24 cellular contexts compared by ENCODE assay signal in genomic region chr14:104293231-104293841, GRCh38.
DNase-seq lines count a peak whose midpoint lies in the region; ATAC-seq and TF ChIP-seq lines count a peak whose summit lies in the region.
"Had no signal": no experiment of that assay in that cellular context is flagged by ENCODE, and none has a peak within 500 bp of the region (broad histone marks: within the 10 kb centered on the region; RNA-seq: fewer than 3 reads in every experiment).

No MANE protein-coding gene starts in this region.

- no peak overlapping the region for H2AFZ ChIP-seq in osteoblast (ENCODE audit: low read length)

- no peak overlapping the region for H3K27ac Mint-ChIP-seq in activated T-helper 17 cell treated with anti-CD3 and anti-CD28 coated beads, Interleukin-2, amount 50 U/mL, for 72 hours
- H3K27ac Mint-ChIP-seq: dendritic cell treated with granulocyte-macrophage colony-stimulating factor and Interleukin-4, amounts not matched to agents 40 ng/mL and 50 ng/mL, for 4 days; immature natural killer cell; naive B cell had no signal

- H3K36me3 Mint-ChIP-seq in activated T-helper 17 cell treated with anti-CD3 and anti-CD28 coated beads, Interleukin-2, amount 50 U/mL, for 72 hours (ENCODE audit: low read depth), result no peaks in the 10 kb centered on the region
- H3K36me3 Mint-ChIP-seq: immature natural killer cell, naive B cell had no signal

- H3K4me1 Mint-ChIP-seq in activated T-helper 17 cell treated with anti-CD3 and anti-CD28 coated beads, Interleukin-2, amount 50 U/mL, for 72 hours, result no peaks in the 10 kb centered on the region
- H3K4me1 Mint-ChIP-seq: immature natural killer cell had no signal

- H3K4me1 ChIP-seq in BLaER1, result peaks cover 48% of the 10 kb centered on the region
- no peaks in the 10 kb centered on the region for H3K4me1 ChIP-seq in HEK293 (ENCODE audit: control insufficient read depth, insufficient read depth, low read length)
- H3K4me1 ChIP-seq in osteoblast (ENCODE audit: insufficient read depth, low read length), result no peaks in the 10 kb centered on the region
- H3K4me1 ChIP-seq: breast epithelium, thyroid gland had no signal

- no peaks in the 10 kb centered on the region for H3K9me3 ChIP-seq in BLaER1
- H3K9me3 ChIP-seq in HEK293 (ENCODE audit: control insufficient read depth, insufficient read depth, low read depth, low read length), result no peaks in the 10 kb centered on the region
- no peaks in the 10 kb centered on the region for H3K9me3 ChIP-seq in osteoblast (ENCODE audit: low read depth, low read length)
- H3K9me3 ChIP-seq: breast epithelium, heart right ventricle, thyroid gland had no signal

- no peaks in the 10 kb centered on the region for H3K9me3 Mint-ChIP-seq in activated T-helper 17 cell treated with anti-CD3 and anti-CD28 coated beads, Interleukin-2, amount 50 U/mL, for 72 hours
- H3K9me3 Mint-ChIP-seq: immature natural killer cell had no signal

- DNase-seq in left cardiac atrium (peak; percentile 3), osteoblast (ENCODE audit: insufficient read length, low spot score, missing footprints) (peak; percentile 81), NCI-H1694 (lab: John Stamatoyannopoulos, UW) (no peak), NCI-H226 (no peak)
- DNase-seq: activated T-cell treated with anti-CD3 and anti-CD28 coated beads, Interleukin-2, amount 50 U/mL, for 48 hours; GOT3; immature natural killer cell; naive B cell; NCI-H187 treated with DMSO at 0.1 percent for 48 hours; NCI-H345; NK-92 treated with Interleukin-12 subunit alpha and Interleukin-12 subunit beta, amount 100 ng/mL, for 24 hours; stimulated activated naive CD4-positive, alpha-beta T cell treated with Interleukin-2 at 50 U/mL for 16 hours; T-helper 9 cell; thyroid gland had no signal

- POLR2A ChIA-PET in HEK293 (lab: Yijun Ruan, JAX), result no interaction called here

- H3K4me3 ChIP-seq in BLaER1, result no peak overlapping the region
- H3K4me3 ChIP-seq in HEK293 (ENCODE audit: low read depth, low read length), result no peak overlapping the region
- H3K4me3 ChIP-seq in osteoblast (ENCODE audit: insufficient read depth, low read length), result no peak overlapping the region
- H3K4me3 ChIP-seq: breast epithelium, heart right ventricle, skin epidermis, thyroid gland had no signal

- intact Hi-C loops in left cardiac atrium (cut with DNase I), result no loop called here

- no peak overlapping the region for H3K4me3 Mint-ChIP-seq in activated T-helper 17 cell treated with anti-CD3 and anti-CD28 coated beads, Interleukin-2, amount 50 U/mL, for 72 hours
- H3K4me3 Mint-ChIP-seq: dendritic cell treated with granulocyte-macrophage colony-stimulating factor and Interleukin-4, amounts not matched to agents 40 ng/mL and 50 ng/mL, for 4 days; immature natural killer cell; naive B cell had no signal

- no peaks in the 10 kb centered on the region for H3K27me3 ChIP-seq in BLaER1
- H3K27me3 ChIP-seq in osteoblast (ENCODE audit: insufficient read depth, low read length), result no peaks in the 10 kb centered on the region
- H3K27me3 ChIP-seq: thyroid gland had no signal

- H3K79me2 ChIP-seq in osteoblast (ENCODE audit: insufficient read depth, low read length), result no peaks in the 10 kb centered on the region

- H4K20me1 ChIP-seq in BLaER1 (no peaks in the 10 kb centered on the region), osteoblast (ENCODE audit: insufficient read depth, low read length) (no peaks in the 10 kb centered on the region)

- no peak overlapping the region for H3K9ac ChIP-seq in BLaER1
- H3K9ac ChIP-seq: KMS-11 had no signal

- CTCF ChIA-PET in HEK293 (lab: Yijun Ruan, JAX), result no interaction called here

- H3K27me3 Mint-ChIP-seq in activated T-helper 17 cell treated with anti-CD3 and anti-CD28 coated beads, Interleukin-2, amount 50 U/mL, for 72 hours, result no peaks in the 10 kb centered on the region
- H3K27me3 Mint-ChIP-seq: dendritic cell treated with granulocyte-macrophage colony-stimulating factor and Interleukin-4, amounts not matched to agents 40 ng/mL and 50 ng/mL, for 4 days had no signal

- no peak for ATAC-seq in left cardiac atrium
- no peak for ATAC-seq in activated T-helper 17 cell treated with anti-CD3 and anti-CD28 coated beads, Interleukin-2, amount 50 U/mL, for 72 hours (replicated peaks)
- ATAC-seq in HG03565 (IDR thresholded peaks at IDR 0.05; ENCODE audit: unreplicated experiment), result no peak
- ATAC-seq: activated CD4-positive, CD25-positive, alpha-beta regulatory T cell treated with anti-CD3 and anti-CD28 coated beads, Interleukin-2, amount 50 U/mL, for 24 hours had no signal

- H3K27ac ChIP-seq in BLaER1, result no peak overlapping the region
- no peak overlapping the region for H3K27ac ChIP-seq in HEK293 (ENCODE audit: extremely low read depth, low read depth, low read length)
- no peak overlapping the region for H3K27ac ChIP-seq in osteoblast (ENCODE audit: low read depth, low read length)
- H3K27ac ChIP-seq: breast epithelium, heart right ventricle, KMS-11, skin epidermis, thyroid gland had no signal

- TF ChIP-seq CTCF in HEK293 (tag by site-specific recombination; IDR thresholded peaks at IDR 0.05) (no peak), osteoblast (IDR thresholded peaks at IDR 0.05; ENCODE audit: extremely low read depth, low read depth, low read length) (no peak)

- H3K4me2 ChIP-seq in BLaER1, result peak overlapping the region; percentile 78
- no peak overlapping the region for H3K4me2 ChIP-seq in osteoblast (ENCODE audit: insufficient read depth, low read length)
- H3K4me2 ChIP-seq: KMS-11 had no signal

- H3K36me3 ChIP-seq in BLaER1, result no peaks in the 10 kb centered on the region
- no peaks in the 10 kb centered on the region for H3K36me3 ChIP-seq in HEK293 (ENCODE audit: control insufficient read depth in 2 of 2, insufficient read depth in 1 of 2, low read length in 2 of 2)
- no peaks in the 10 kb centered on the region for H3K36me3 ChIP-seq in osteoblast (ENCODE audit: insufficient read depth, low read length)
- H3K36me3 ChIP-seq: breast epithelium, heart right ventricle, thyroid gland had no signal

TF ChIP-seq in HEK293, 187 proteins besides CTCF, POLR2A, EP300 and RAD21:
- peak; percentile 43; the same call in 1 of the 2 replicates for TF ChIP-seq ZBTB17 (tag by site-specific recombination; IDR thresholded peaks at IDR 0.05)
- no peak for TF ChIP-seq ZNF558 (tag by site-specific recombination; IDR thresholded peaks at IDR 0.05)
TF ChIP-seq in HEK293: peak in this region for 1.

Comparison
In these comparisons a context has a peak if more than half of its experiments do, and no peak if none do; other contexts are left out.
1. DNase-seq: peak in left cardiac atrium (single experiment) and osteoblast (single experiment); none in NCI-H1694 (single experiment) and NCI-H226 (single experiment).